Comparison of ENCODE assay signal across 18 cellular contexts in genomic region chr2:212530991-212531390, GRCh38. TPM values are rescaled to one million over a fixed set of nuclear protein-coding genes. Genes with fewer than 3 reads are reported as not detected.
DNase-seq lines count a peak whose midpoint lies in the region; ATAC-seq and TF ChIP-seq lines count a peak whose summit lies in the region.
"Had no signal": no experiment of that assay in that cellular context is flagged by ENCODE, and none has a peak within 500 bp of the region (broad histone marks: within the 10 kb centered on the region; RNA-seq: fewer than 3 reads in every experiment).

No MANE protein-coding gene starts in this region.

- peaks cover 4% of the 10 kb centered on the region; the same call in 1 of the 2 replicates for H3F3A ChIP-seq in Loucy (ENCODE audit: low read depth)

- peak overlapping the region; percentile 47 for H3K4me2 ChIP-seq in Loucy (ENCODE audit: low read depth, low read length, poor library complexity, severe bottlenecking)
- H3K4me2 ChIP-seq: BLaER1 treated with 17β-estradiol and CSF1 and Interleukin-3, amounts not matched to agents 10 nM and 100 nM had no signal

- peak overlapping the region; percentile 71 for H2AFZ ChIP-seq in Loucy (ENCODE audit: low read length)

- H3K4me3 ChIP-seq in A673 (ENCODE audit: low read depth, low read length, poor library complexity, severe bottlenecking) (peak overlapping the region; percentile 31), Loucy (ENCODE audit: low read length, poor library complexity, severe bottlenecking) (no peak overlapping the region), thoracic aorta (peak overlapping the region; percentile 23)
- H3K4me3 ChIP-seq: BLaER1 treated with 17β-estradiol and CSF1 and Interleukin-3, amounts not matched to agents 10 nM and 100 nM had no signal

- BruUV-seq in A673 (replicated peaks; lab: Mats Ljungman, UMichigan) = no TSS peak

- H3K36me3 ChIP-seq in A673 (ENCODE audit: insufficient read depth, low read length, poor library complexity, severe bottlenecking) (no peaks in the 10 kb centered on the region), Loucy (ENCODE audit: insufficient read depth, low read length) (no peaks in the 10 kb centered on the region), thoracic aorta (no peaks in the 10 kb centered on the region)
- H3K36me3 ChIP-seq: BLaER1 treated with 17β-estradiol and CSF1 and Interleukin-3, amounts not matched to agents 10 nM and 100 nM had no signal

- POLR2A ChIA-PET in A673 (lab: Charles Lee; ENCODE audit: low non-redundant PET) = no interaction called here

- intact Hi-C loops in A673 (cut with micrococcal nuclease; ENCODE audit: unreplicated experiment) = loop anchor here (5.0 to 10.0 kb wide), 4 partner anchors 126 to 1076 kb away; no protein-coding TSS in a partner anchor

- H3K9ac ChIP-seq in Loucy (ENCODE audit: low read depth, low read length, poor library complexity, severe bottlenecking) = no peak overlapping the region
- H3K9ac ChIP-seq: BLaER1 treated with 17β-estradiol and CSF1 and Interleukin-3, amounts not matched to agents 10 nM and 100 nM had no signal

- no peaks in the 10 kb centered on the region for H3K9me2 ChIP-seq in Loucy (replicated peaks; ENCODE audit: low read depth, low read length)

- ATAC-seq in thoracic aorta (ENCODE audit: insufficient number of reproducible peaks, low FRiP score, low read depth) (no peak), GM18870 (IDR thresholded peaks at IDR 0.05; ENCODE audit: unreplicated experiment) (no peak)
- ATAC-seq: CD8-positive, alpha-beta T cell had no signal

- DNase-seq in A673 (ENCODE audit: low spot score) (peak; percentile 95), left kidney (ENCODE audit: low read depth, low spot score) (peak; percentile 13), thoracic aorta (ENCODE audit: low spot score) (no peak), iPS-NIHi7 (ENCODE audit: extremely low spot score) (no peak)
- no peak for DNase-seq in activated effector memory CD4-positive, alpha-beta T cell treated with Interleukin-2 at 50 U/mL for 16 hours
- DNase-seq: 8988T; AML-193; Caco-2; Calu3; CD4-positive, alpha-beta T cell; CD8-positive, alpha-beta T cell; DMS79 treated with DMSO at 0.1 percent for 48 hours; GF-D8 had no signal

- CTCF ChIA-PET in A673 (lab: Charles Lee) = interaction anchor here (0.6 kb wide), 1 partner anchor 371 kb away, joined by 3 read pairs; no protein-coding TSS in a partner anchor

- no peaks in the 10 kb centered on the region for H3K79me2 ChIP-seq in Loucy (ENCODE audit: insufficient read depth, low read length)

- H3K9me3 ChIP-seq in A673 (ENCODE audit: low read depth, low read length, poor library complexity, severe bottlenecking) (no peaks in the 10 kb centered on the region), Loucy (ENCODE audit: insufficient read depth, low read depth, low read length) (no peaks in the 10 kb centered on the region), thoracic aorta (no peaks in the 10 kb centered on the region)
- H3K9me3 ChIP-seq: Caco-2 had no signal

- H3K4me1 ChIP-seq in A673 (ENCODE audit: insufficient read depth, low read length, poor library complexity, severe bottlenecking) = peaks cover 85% of the 10 kb centered on the region
- H3K4me1 ChIP-seq in Loucy (ENCODE audit: insufficient read depth, low read length, poor library complexity, severe bottlenecking) = peaks cover 41% of the 10 kb centered on the region
- H3K4me1 ChIP-seq in thoracic aorta (ENCODE audit: control insufficient read depth in 1 of 2, low read depth in 2 of 2) = peaks cover 27 to 74% of the 10 kb centered on the region in 2 donors
- H3K4me1 ChIP-seq: Caco-2 had no signal

- no peaks in the 10 kb centered on the region for H4K20me1 ChIP-seq in Loucy (ENCODE audit: insufficient read depth, low read length, poor library complexity, severe bottlenecking)
- H4K20me1 ChIP-seq: BLaER1 treated with 17β-estradiol and CSF1 and Interleukin-3, amounts not matched to agents 10 nM and 100 nM had no signal

- H3K27ac ChIP-seq in A673 (ENCODE audit: low read depth, low read length, poor library complexity, severe bottlenecking) = peak overlapping the region; percentile 74
- H3K27ac ChIP-seq in thoracic aorta = no peak overlapping the region
- H3K27ac ChIP-seq: BLaER1 treated with 17β-estradiol and CSF1 and Interleukin-3, amounts not matched to agents 10 nM and 100 nM; C4-2B had no signal

- TF ChIP-seq CTCF in A673 (conservative IDR thresholded peaks at IDR 0.05; ENCODE audit: low read depth, low read length) (no peak), Loucy (conservative IDR thresholded peaks at IDR 0.05; ENCODE audit: low read length) (no peak), thoracic aorta (IDR thresholded peaks at IDR 0.05) (no peak)

- no peaks in the 10 kb centered on the region for H3K27me3 ChIP-seq in A673 (replicated peaks; ENCODE audit: insufficient read depth, low read depth, low read length, poor library complexity)
- no peaks in the 10 kb centered on the region for H3K27me3 ChIP-seq in Loucy (ENCODE audit: insufficient read depth, low read length, poor library complexity, severe bottlenecking)
- H3K27me3 ChIP-seq in thoracic aorta (replicated peaks; ENCODE audit: insufficient read depth) = no peaks in the 10 kb centered on the region

RNA-seq across cellular contexts. Expression of gene ERBB4, which starts 7.6 kb away (rescaled TPM):
- total RNA-seq in A673 (2021) (37.5 and 40.6 TPM in 2 replicates), thoracic aorta (10 to 100 TPM; 15.7 to 29.3 TPM)
- total RNA-seq: B cell; Caco-2; CD4-positive, alpha-beta T cell; CD8-positive, alpha-beta T cell had no signal

Comparison
In these comparisons a context has a peak if more than half of its experiments do, and no peak if none do; other contexts are left out.
1. DNase-seq: peak in A673 (single experiment) and left kidney (single experiment); none in thoracic aorta (single experiment), iPS-NIHi7 (single experiment) and activated effector memory CD4-positive, alpha-beta T cell treated with Interleukin-2 at 50 U/mL for 16 hours (single experiment).